1 cellular context compared by ENCODE assay signal in the genomic region with DNA sequence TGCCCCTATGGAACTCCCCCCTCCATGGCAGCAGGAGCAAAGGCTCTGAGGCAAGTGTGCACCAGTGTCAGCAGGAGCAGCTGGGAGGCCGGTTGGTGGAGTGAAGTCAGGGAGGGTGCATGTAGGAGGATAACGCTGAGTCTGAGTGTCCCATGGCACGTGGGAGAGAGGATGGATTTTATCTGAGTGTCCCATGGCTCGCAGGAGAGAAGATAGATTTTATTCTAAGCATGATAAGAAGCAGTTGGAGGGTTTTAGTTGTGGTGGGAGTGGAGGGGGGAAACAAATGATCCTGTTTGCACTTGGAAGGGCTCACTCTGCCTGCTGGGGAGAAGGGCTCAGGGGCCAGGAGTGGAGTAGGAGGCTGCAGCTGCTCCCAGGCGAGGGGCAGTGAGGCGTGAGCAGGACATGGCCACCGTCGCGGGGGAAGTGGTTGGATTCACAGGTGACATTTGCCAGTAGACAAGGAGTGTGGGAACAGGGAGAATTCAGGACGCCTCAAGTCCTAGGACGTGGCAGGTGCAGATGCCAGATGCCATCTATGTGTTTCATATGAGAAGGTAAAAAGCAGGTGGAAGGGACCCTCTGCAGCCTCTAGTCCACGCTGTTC.
TF ChIP-seq lines count a peak whose summit lies in the region.

No MANE protein-coding gene starts in this region.

TF ChIP-seq in GM23338, 12 proteins besides CTCF, POLR2A, EP300 and RAD21 (continued from another document):
- TF ChIP-seq, protein P1, sequence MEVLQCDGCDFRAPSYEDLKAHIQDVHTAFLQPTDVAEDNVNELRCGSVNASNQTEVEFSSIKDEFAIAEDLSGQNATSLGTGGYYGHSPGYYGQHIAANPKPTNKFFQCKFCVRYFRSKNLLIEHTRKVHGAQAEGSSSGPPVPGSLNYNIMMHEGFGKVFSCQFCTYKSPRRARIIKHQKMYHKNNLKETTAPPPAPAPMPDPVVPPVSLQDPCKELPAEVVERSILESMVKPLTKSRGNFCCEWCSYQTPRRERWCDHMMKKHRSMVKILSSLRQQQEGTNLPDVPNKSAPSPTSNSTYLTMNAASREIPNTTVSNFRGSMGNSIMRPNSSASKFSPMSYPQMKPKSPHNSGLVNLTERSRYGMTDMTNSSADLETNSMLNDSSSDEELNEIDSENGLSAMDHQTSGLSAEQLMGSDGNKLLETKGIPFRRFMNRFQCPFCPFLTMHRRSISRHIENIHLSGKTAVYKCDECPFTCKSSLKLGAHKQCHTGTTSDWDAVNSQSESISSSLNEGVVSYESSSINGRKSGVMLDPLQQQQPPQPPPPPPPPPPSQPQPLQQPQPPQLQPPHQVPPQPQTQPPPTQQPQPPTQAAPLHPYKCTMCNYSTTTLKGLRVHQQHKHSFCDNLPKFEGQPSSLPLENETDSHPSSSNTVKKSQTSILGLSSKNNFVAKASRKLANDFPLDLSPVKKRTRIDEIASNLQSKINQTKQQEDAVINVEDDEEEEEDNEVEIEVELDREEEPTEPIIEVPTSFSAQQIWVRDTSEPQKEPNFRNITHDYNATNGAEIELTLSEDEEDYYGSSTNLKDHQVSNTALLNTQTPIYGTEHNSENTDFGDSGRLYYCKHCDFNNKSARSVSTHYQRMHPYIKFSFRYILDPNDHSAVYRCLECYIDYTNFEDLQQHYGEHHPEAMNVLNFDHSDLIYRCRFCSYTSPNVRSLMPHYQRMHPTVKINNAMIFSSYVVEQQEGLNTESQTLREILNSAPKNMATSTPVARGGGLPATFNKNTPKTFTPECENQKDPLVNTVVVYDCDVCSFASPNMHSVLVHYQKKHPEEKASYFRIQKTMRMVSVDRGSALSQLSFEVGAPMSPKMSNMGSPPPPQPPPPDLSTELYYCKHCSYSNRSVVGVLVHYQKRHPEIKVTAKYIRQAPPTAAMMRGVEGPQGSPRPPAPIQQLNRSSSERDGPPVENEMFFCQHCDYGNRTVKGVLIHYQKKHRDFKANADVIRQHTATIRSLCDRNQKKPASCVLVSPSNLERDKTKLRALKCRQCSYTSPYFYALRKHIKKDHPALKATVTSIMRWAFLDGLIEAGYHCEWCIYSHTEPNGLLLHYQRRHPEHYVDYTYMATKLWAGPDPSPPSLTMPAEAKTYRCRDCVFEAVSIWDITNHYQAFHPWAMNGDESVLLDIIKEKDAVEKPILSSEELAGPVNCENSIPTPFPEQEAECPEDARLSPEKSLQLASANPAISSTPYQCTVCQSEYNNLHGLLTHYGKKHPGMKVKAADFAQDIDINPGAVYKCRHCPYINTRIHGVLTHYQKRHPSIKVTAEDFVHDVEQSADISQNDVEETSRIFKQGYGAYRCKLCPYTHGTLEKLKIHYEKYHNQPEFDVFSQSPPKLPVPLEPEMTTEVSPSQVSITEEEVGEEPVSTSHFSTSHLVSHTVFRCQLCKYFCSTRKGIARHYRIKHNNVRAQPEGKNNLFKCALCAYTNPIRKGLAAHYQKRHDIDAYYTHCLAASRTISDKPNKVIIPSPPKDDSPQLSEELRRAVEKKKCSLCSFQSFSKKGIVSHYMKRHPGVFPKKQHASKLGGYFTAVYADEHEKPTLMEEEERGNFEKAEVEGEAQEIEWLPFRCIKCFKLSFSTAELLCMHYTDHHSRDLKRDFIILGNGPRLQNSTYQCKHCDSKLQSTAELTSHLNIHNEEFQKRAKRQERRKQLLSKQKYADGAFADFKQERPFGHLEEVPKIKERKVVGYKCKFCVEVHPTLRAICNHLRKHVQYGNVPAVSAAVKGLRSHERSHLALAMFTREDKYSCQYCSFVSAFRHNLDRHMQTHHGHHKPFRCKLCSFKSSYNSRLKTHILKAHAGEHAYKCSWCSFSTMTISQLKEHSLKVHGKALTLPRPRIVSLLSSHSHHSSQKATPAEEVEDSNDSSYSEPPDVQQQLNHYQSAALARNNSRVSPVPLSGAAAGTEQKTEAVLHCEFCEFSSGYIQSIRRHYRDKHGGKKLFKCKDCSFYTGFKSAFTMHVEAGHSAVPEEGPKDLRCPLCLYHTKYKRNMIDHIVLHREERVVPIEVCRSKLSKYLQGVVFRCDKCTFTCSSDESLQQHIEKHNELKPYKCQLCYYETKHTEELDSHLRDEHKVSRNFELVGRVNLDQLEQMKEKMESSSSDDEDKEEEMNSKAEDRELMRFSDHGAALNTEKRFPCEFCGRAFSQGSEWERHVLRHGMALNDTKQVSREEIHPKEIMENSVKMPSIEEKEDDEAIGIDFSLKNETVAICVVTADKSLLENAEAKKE (CRISPR knock-in tag; IDR thresholded peaks at IDR 0.05), result no peak
- TF ChIP-seq STAT1 (IDR thresholded peaks at IDR 0.05; ENCODE audit: unreplicated experiment) (no peak), CREB1 (CRISPR knock-in tag; IDR thresholded peaks at IDR 0.05; ENCODE audit: low read depth) (no peak), JUNB (IDR thresholded peaks at IDR 0.05; ENCODE audit: unreplicated experiment) (no peak), EZH2phosphoT487 (IDR thresholded peaks at IDR 0.05; ENCODE audit: unreplicated experiment) (no peak), ZNF331 (CRISPR knock-in tag; IDR thresholded peaks at IDR 0.05; ENCODE audit: low read depth) (no peak)
- TF ChIP-seq, protein P2, sequence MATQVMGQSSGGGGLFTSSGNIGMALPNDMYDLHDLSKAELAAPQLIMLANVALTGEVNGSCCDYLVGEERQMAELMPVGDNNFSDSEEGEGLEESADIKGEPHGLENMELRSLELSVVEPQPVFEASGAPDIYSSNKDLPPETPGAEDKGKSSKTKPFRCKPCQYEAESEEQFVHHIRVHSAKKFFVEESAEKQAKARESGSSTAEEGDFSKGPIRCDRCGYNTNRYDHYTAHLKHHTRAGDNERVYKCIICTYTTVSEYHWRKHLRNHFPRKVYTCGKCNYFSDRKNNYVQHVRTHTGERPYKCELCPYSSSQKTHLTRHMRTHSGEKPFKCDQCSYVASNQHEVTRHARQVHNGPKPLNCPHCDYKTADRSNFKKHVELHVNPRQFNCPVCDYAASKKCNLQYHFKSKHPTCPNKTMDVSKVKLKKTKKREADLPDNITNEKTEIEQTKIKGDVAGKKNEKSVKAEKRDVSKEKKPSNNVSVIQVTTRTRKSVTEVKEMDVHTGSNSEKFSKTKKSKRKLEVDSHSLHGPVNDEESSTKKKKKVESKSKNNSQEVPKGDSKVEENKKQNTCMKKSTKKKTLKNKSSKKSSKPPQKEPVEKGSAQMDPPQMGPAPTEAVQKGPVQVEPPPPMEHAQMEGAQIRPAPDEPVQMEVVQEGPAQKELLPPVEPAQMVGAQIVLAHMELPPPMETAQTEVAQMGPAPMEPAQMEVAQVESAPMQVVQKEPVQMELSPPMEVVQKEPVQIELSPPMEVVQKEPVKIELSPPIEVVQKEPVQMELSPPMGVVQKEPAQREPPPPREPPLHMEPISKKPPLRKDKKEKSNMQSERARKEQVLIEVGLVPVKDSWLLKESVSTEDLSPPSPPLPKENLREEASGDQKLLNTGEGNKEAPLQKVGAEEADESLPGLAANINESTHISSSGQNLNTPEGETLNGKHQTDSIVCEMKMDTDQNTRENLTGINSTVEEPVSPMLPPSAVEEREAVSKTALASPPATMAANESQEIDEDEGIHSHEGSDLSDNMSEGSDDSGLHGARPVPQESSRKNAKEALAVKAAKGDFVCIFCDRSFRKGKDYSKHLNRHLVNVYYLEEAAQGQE (IDR thresholded peaks at IDR 0.05; ENCODE audit: unreplicated experiment), result no peak
- TF ChIP-seq, protein P3, sequence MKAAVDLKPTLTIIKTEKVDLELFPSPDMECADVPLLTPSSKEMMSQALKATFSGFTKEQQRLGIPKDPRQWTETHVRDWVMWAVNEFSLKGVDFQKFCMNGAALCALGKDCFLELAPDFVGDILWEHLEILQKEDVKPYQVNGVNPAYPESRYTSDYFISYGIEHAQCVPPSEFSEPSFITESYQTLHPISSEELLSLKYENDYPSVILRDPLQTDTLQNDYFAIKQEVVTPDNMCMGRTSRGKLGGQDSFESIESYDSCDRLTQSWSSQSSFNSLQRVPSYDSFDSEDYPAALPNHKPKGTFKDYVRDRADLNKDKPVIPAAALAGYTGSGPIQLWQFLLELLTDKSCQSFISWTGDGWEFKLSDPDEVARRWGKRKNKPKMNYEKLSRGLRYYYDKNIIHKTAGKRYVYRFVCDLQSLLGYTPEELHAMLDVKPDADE (IDR thresholded peaks at IDR 0.05), result no peak
